Comparison of ENCODE assay signal across 1 cellular context in genomic region chr6:134436281-134436815, GRCh38.
TF ChIP-seq lines count a peak whose summit lies in the region.

No MANE protein-coding gene starts in this region.

TF ChIP-seq in HEK293, 187 proteins besides CTCF, POLR2A, EP300 and RAD21 (continued from another document):
- TF ChIP-seq PRDM10 (tag by site-specific recombination; IDR thresholded peaks at IDR 0.05) (peak; percentile 94), ZNF133 (tag by site-specific recombination; IDR thresholded peaks at IDR 0.05) (0 out of 2 replicates have a peak, but pooled peaks have one; percentile 18), ZNF768 (tag by site-specific recombination; IDR thresholded peaks at IDR 0.05) (peak; percentile 33; the same call in 1 of the 2 replicates), KLF8 (tag by site-specific recombination; IDR thresholded peaks at IDR 0.05) (0 out of 2 replicates have a peak, but pooled peaks have one; percentile 13), PRDM1 (tag by site-specific recombination; IDR thresholded peaks at IDR 0.05) (no peak), ZBTB17 (tag by site-specific recombination; IDR thresholded peaks at IDR 0.05) (peak; percentile 82), ZBTB48 (tag by site-specific recombination; IDR thresholded peaks at IDR 0.05) (no peak), IKZF3 (tag by site-specific recombination; IDR thresholded peaks at IDR 0.05) (no peak), ZNF366 (tag by site-specific recombination; conservative IDR thresholded peaks at IDR 0.05) (peak; percentile 31; the same call in 1 of the 2 replicates), KLF9 (tag by site-specific recombination; IDR thresholded peaks at IDR 0.05; ENCODE audit: low read depth) (peak; percentile 88), ZEB2 (tag by site-specific recombination; IDR thresholded peaks at IDR 0.05) (peak; percentile 54; the same call in 1 of the 2 replicates), ZNF701 (tag by site-specific recombination; IDR thresholded peaks at IDR 0.05) (no peak), ZNF792 (tag by site-specific recombination; IDR thresholded peaks at IDR 0.05) (no peak), ZNF664 (tag by site-specific recombination; IDR thresholded peaks at IDR 0.05) (peak; percentile 99), YY2 (tag by site-specific recombination; IDR thresholded peaks at IDR 0.05) (no peak), ZNF629 (tag by site-specific recombination; IDR thresholded peaks at IDR 0.05) (peak; percentile 44; the same call in 1 of the 2 replicates), ZNF660 (tag by site-specific recombination; IDR thresholded peaks at IDR 0.05) (peak; percentile 84), ZNF398 (tag by site-specific recombination; IDR thresholded peaks at IDR 0.05) (no peak), ZNF175 (tag by site-specific recombination; IDR thresholded peaks at IDR 0.05) (no peak)
